ENCODE assay signal across 24 cellular contexts in the genomic region with DNA sequence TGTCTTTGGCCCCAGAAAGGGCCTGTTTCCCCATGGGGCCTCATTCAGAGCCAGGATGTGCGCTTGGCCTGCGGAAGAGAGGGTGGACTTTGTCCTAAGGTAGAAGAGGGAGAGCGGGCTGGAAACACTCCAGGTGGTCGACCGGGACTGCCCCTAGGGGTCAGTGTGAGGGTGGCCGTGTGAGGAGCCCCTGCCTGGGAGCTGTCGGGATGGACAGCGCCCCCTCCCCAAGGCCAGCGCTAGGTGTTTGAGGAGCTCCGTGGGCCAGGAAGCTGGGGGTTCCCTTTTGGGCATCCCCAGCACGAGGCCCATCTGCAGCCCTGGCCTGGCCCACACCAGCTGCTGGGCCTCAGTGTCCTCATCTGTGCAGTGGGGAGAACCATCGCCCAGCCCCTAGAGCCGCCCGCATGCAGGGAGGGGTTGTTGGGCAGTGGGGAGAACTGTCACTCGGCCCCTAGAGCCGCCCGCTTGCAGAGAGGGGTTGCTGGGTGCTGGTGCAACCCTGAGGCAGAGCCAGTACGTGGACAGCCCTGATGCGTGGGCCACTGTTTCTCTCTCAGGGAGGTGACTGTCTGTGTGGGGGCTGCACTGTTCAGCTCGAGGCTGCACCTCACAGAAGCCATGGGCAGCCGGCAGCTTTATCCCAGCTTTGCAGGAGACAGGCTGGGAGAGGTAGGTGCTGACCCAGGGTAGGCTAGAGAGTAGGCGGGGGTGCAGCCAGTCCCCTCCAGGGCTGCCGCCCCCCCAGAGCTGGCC.
"Had no signal": no experiment of that assay in that cellular context is flagged by ENCODE, and none has a peak within 500 bp of the region (broad histone marks: within the 10 kb centered on the region; RNA-seq: fewer than 3 reads in every experiment).

No MANE protein-coding gene starts in this region.

- H3K27ac Mint-ChIP-seq: memory B cell; natural killer cell; stimulated activated memory B cell treated with anti-CD40 and anti-IgM and Interleukin-4, amounts not matched to agents 10 μg/mL and 1 μg/mL and 100 μg/mL, for 72 hours; type B pancreatic cell had no signal

- H3K27me3 Mint-ChIP-seq: type B pancreatic cell had no signal

- ATAC-seq: esophagus mucosa; gastrocnemius medialis; left lobe of liver; natural killer cell; right cardiac atrium; stimulated activated memory B cell treated with anti-CD40 and anti-IgM and Interleukin-4, amounts not matched to agents 10 μg/mL and 1 μg/mL and 100 μg/mL, for 72 hours; stimulated activated naive CD8-positive, alpha-beta T cell treated with anti-CD3 and anti-CD28 coated beads, Interleukin-15, Interleukin-2, amounts not matched to agents 100 U/mL and 50 U/mL, for 24 hours had no signal

- H3K9me3 Mint-ChIP-seq: memory B cell; natural killer cell; stimulated activated memory B cell treated with anti-CD40 and anti-IgM and Interleukin-4, amounts not matched to agents 10 μg/mL and 1 μg/mL and 100 μg/mL, for 72 hours; type B pancreatic cell had no signal

- H2AFZ ChIP-seq: parathyroid adenoma had no signal

- DNase-seq: dermis blood vessel endothelial cell; effector memory CD4-positive, alpha-beta T cell; foreskin fibroblast; gastrocnemius medialis; head of caudate nucleus; kidney; natural killer cell; spleen; stimulated activated CD4-positive, alpha-beta T cell treated with anti-CD3 and anti-CD28 coated beads, Interleukin-4, amount 100 ng/mL, for 4 hours; stimulated activated naive CD8-positive, alpha-beta T cell treated with anti-CD3 and anti-CD28 coated beads, Interleukin-15, Interleukin-2, amounts not matched to agents 100 U/mL and 50 U/mL, for 24 hours; testis; tibial artery had no signal

- H3K4me1 Mint-ChIP-seq: memory B cell; natural killer cell; stimulated activated memory B cell treated with anti-CD40 and anti-IgM and Interleukin-4, amounts not matched to agents 10 μg/mL and 1 μg/mL and 100 μg/mL, for 72 hours had no signal

- H3K9ac ChIP-seq: parathyroid adenoma had no signal

- H3K4me1 ChIP-seq: gastrocnemius medialis, parathyroid adenoma, prostate gland, spleen, testis, tibial artery had no signal

- H3K36me3 Mint-ChIP-seq: memory B cell; natural killer cell; stimulated activated memory B cell treated with anti-CD40 and anti-IgM and Interleukin-4, amounts not matched to agents 10 μg/mL and 1 μg/mL and 100 μg/mL, for 72 hours; type B pancreatic cell had no signal

- H3K9me3 ChIP-seq: gastrocnemius medialis, prostate gland, spleen, testis, tibial artery had no signal

- H3K36me3 ChIP-seq: gastrocnemius medialis, prostate gland, spleen, tibial artery had no signal

- H3K4me3 ChIP-seq: coronary artery, gastrocnemius medialis, lung, prostate gland, skin epidermis, spleen, testis, tibial artery had no signal

- H3K4me3 Mint-ChIP-seq: memory B cell; natural killer cell; stimulated activated memory B cell treated with anti-CD40 and anti-IgM and Interleukin-4, amounts not matched to agents 10 μg/mL and 1 μg/mL and 100 μg/mL, for 72 hours; type B pancreatic cell had no signal

- H3K27ac ChIP-seq: coronary artery, epithelial cell of prostate, gastrocnemius medialis, parathyroid adenoma, prostate gland, skin epidermis, spleen, testis, tibial artery had no signal

- H3K27me3 ChIP-seq: gastrocnemius medialis, testis had no signal
